ENCODE assay signal across 20 cellular contexts in the genomic region with DNA sequence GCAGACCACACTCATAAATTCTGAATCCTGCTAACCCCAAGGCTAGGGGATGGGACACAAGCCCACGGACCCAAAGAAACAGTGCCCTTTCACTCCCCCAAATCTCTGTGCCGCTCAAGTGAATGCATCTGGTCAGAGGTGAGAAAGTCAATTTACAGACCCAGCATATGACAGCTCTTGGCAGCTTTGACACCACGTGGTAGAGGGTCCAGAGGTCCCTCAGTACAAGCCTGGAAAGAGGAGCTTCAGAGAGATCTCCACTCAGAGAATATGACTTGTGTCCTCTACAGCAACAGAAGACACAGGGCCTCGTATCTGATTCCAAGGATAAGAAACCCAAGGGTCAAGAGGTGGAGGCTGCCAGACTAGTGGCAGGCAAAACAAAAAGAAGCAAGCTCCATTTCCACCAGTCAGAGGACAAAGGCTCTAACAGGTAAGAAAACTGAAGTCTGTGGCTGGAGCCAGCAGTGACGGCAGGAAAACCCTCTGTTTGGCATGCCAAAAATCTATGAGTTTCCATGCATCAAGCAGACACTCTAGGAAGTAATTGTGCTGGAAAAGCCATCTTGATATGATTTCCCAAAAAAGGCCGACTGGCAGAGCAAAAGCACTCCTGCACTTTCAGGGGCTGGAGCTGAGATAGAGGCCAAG.
DNase-seq lines count a peak whose midpoint lies in the region; ATAC-seq, FAIRE-seq and TF ChIP-seq lines count a peak whose summit lies in the region.
"Had no signal": no experiment of that assay in that cellular context is flagged by ENCODE, and none has a peak within 500 bp of the region (broad histone marks: within the 10 kb centered on the region; RNA-seq: fewer than 3 reads in every experiment).

No MANE protein-coding gene starts in this region.

- peak overlapping the region; percentile 81 for H3K27ac Mint-ChIP-seq in nephron progenitor cell
- H3K27ac Mint-ChIP-seq: activated naive CD4-positive, alpha-beta T cell treated with anti-CD3 and anti-CD28 coated beads, Interleukin-2, amount 50 U/mL, for 72 hours; dendritic cell treated with granulocyte-macrophage colony-stimulating factor and Interleukin-4, amounts not matched to agents 40 ng/mL and 50 ng/mL, for 4 days; T-helper 1 cell treated with Interleukin-12 subunit alpha and Interleukin-12 subunit beta and Interleukin-4 antibody, amounts not matched to agents 30 μg/mL and 1 μg/mL, for 36 hours had no signal

- POLR2A ChIA-PET in OCI-LY7 (lab: Charles Lee), result interaction anchor here (0.7 to 1.4 kb wide), 3 partner anchors 12 to 454 kb away, joined by 3 to 6 read pairs (median 3); no protein-coding TSS in a partner anchor

- no peak overlapping the region for H3K4me3 Mint-ChIP-seq in nephron progenitor cell
- H3K4me3 Mint-ChIP-seq: dendritic cell treated with granulocyte-macrophage colony-stimulating factor and Interleukin-4, amounts not matched to agents 40 ng/mL and 50 ng/mL, for 4 days; T-helper 1 cell treated with Interleukin-12 subunit alpha and Interleukin-12 subunit beta and Interleukin-4 antibody, amounts not matched to agents 30 μg/mL and 1 μg/mL, for 36 hours had no signal

- H3K9me3 ChIP-seq in OCI-LY7 (ENCODE audit: low read length) (no peaks in the 10 kb centered on the region), heart left ventricle (no peaks in the 10 kb centered on the region)
- H3K9me3 ChIP-seq: BE2C, HAP-1, transverse colon had no signal

- no peaks in the 10 kb centered on the region for H3K9me2 ChIP-seq in OCI-LY7 (ENCODE audit: insufficient read depth, low read length)

- H3K36me3 Mint-ChIP-seq in nephron progenitor cell (ENCODE audit: low read depth), result peaks cover 41% of the 10 kb centered on the region
- H3K36me3 Mint-ChIP-seq: activated naive CD4-positive, alpha-beta T cell treated with anti-CD3 and anti-CD28 coated beads, Interleukin-2, amount 50 U/mL, for 72 hours had no signal

- H3K4me2 ChIP-seq in OCI-LY7 (ENCODE audit: low read length), result no peak overlapping the region

- H3K4me3 ChIP-seq in OCI-LY7 (ENCODE audit: low read depth, low read length, poor library complexity, severe bottlenecking) (no peak overlapping the region), heart left ventricle (no peak overlapping the region)
- H3K4me3 ChIP-seq: HAP-1, transverse colon had no signal

- intact Hi-C loops in OCI-LY7 (cut with micrococcal nuclease; ENCODE audit: unreplicated experiment), result no loop called here
- intact Hi-C loops in heart left ventricle (cut with DNase I), result no loop called here

- H2AFZ ChIP-seq in OCI-LY7 (ENCODE audit: low read length), result peak overlapping the region; percentile 28; the same call in 1 of the 2 replicates

- H3K4me1 ChIP-seq in OCI-LY7 (ENCODE audit: insufficient read depth, low read length, poor library complexity, severe bottlenecking) (peaks cover 21% of the 10 kb centered on the region), heart left ventricle (peaks cover 0 to 53% (median 0%) of the 10 kb centered on the region in 12 donors), foreskin keratinocyte (peaks cover 10% of the 10 kb centered on the region)
- H3K4me1 ChIP-seq: BE2C had no signal

- H3K27me3 Mint-ChIP-seq in nephron progenitor cell (ENCODE audit: low read depth, poor library complexity), result peaks cover 2% of the 10 kb centered on the region
- H3K27me3 Mint-ChIP-seq: dendritic cell treated with granulocyte-macrophage colony-stimulating factor and Interleukin-4, amounts not matched to agents 40 ng/mL and 50 ng/mL, for 4 days had no signal

- H3K27me3 ChIP-seq in heart left ventricle (no peaks in the 10 kb centered on the region), foreskin keratinocyte (no peaks in the 10 kb centered on the region)
- H3K27me3 ChIP-seq: BE2C, transverse colon had no signal

- H3K9me3 Mint-ChIP-seq in nephron progenitor cell, result no peaks in the 10 kb centered on the region
- H3K9me3 Mint-ChIP-seq: activated naive CD4-positive, alpha-beta T cell treated with anti-CD3 and anti-CD28 coated beads, Interleukin-2, amount 50 U/mL, for 72 hours; dendritic cell treated with granulocyte-macrophage colony-stimulating factor and Interleukin-4, amounts not matched to agents 40 ng/mL and 50 ng/mL, for 4 days; T-helper 1 cell treated with Interleukin-12 subunit alpha and Interleukin-12 subunit beta and Interleukin-4 antibody, amounts not matched to agents 30 μg/mL and 1 μg/mL, for 36 hours had no signal

- 49 to 65% (median 56%) methylated on average over 6 of the region's 6 CpGs for WGBS in heart left ventricle, 4 donors

- no peak overlapping the region for H3K27ac ChIP-seq in OCI-LY7 (ENCODE audit: low read depth, low read length, poor library complexity, severe bottlenecking)
- peak overlapping the region in 10 of 12 donors; percentile 6 to 69 (median 53) for H3K27ac ChIP-seq in heart left ventricle
- H3K27ac ChIP-seq in foreskin keratinocyte, result no peak overlapping the region
- H3K27ac ChIP-seq: transverse colon had no signal

- peak; percentile 26 for FAIRE-seq in GM19239 (lab: Jason Lieb, UNC)
- FAIRE-seq: D721Med had no signal

- no TSS peak for BruUV-seq in OCI-LY7 (replicated peaks; lab: Mats Ljungman, UMichigan)

- no peaks in the 10 kb centered on the region for H4K20me1 ChIP-seq in OCI-LY7 (ENCODE audit: insufficient read depth, low read length)

- DNase-seq in GM19239 (ENCODE audit: insufficient read length, low spot score), result no peak
- no peak for DNase-seq in OCI-LY7 (ENCODE audit: low spot score)
- peak in 1 of 5 donors; percentile 36 for DNase-seq in heart left ventricle
- no peak for DNase-seq in nephron progenitor cell
- no peak for DNase-seq in hypothalamus (lab: John Stamatoyannopoulos, UW)
- no peak for DNase-seq in inferior parietal cortex (ENCODE audit: extremely low spot score)
- DNase-seq in foreskin keratinocyte, result no peak
- DNase-seq: activated CD4-positive, CD25-positive, alpha-beta regulatory T cell; activated T-cell treated with anti-CD3 and anti-CD28 coated beads, Interleukin-2, amount 50 U/mL, for 48 hours; BE2C; foreskin fibroblast; NCI-H1436 treated with DMSO at 0.1 percent for 48 hours; NCI-H69; stimulated activated naive CD4-positive, alpha-beta T cell; transverse colon had no signal

- H3K79me2 ChIP-seq in OCI-LY7 (ENCODE audit: insufficient read depth, low read depth, low read length), result no peaks in the 10 kb centered on the region

- no peak for TF ChIP-seq POLR2A in heart left ventricle (IDR thresholded peaks at IDR 0.05)

- H3K36me3 ChIP-seq in OCI-LY7 (ENCODE audit: insufficient read depth, low read length) (no peaks in the 10 kb centered on the region), heart left ventricle (peaks cover 0 to 6% (median 0%) of the 10 kb centered on the region in 9 donors)
- H3K36me3 ChIP-seq: BE2C, HAP-1, transverse colon had no signal

- CTCF ChIA-PET in OCI-LY7 (lab: Charles Lee; ENCODE audit: unreplicated experiment), result no interaction called here

- ATAC-seq in heart left ventricle, result peak; percentile 74 to 94 (median 88)
- ATAC-seq in foreskin keratinocyte, result no peak
- ATAC-seq: activated naive CD4-positive, alpha-beta T cell treated with anti-CD3 and anti-CD28 coated beads, Interleukin-2, amount 50 U/mL, for 72 hours had no signal

- peaks cover 14% of the 10 kb centered on the region for H3K4me1 Mint-ChIP-seq in nephron progenitor cell

- no peak for TF ChIP-seq CTCF in OCI-LY7 (conservative IDR thresholded peaks at IDR 0.05; ENCODE audit: low read length)
- TF ChIP-seq CTCF in heart left ventricle (IDR thresholded peaks at IDR 0.05), result no peak
- no peak for TF ChIP-seq CTCF in nephron progenitor cell (IDR thresholded peaks at IDR 0.05)
- TF ChIP-seq CTCF in foreskin keratinocyte (conservative IDR thresholded peaks at IDR 0.05), result no peak

Comparison
In these comparisons a context has a peak if more than half of its experiments do, and no peak if none do; other contexts are left out.
1. H3K27ac ChIP-seq: peak in heart left ventricle (10 of 12); none in OCI-LY7 (single experiment) and foreskin keratinocyte (single experiment).